ENCODE assay signal across 13 cellular contexts in the genomic region with DNA sequence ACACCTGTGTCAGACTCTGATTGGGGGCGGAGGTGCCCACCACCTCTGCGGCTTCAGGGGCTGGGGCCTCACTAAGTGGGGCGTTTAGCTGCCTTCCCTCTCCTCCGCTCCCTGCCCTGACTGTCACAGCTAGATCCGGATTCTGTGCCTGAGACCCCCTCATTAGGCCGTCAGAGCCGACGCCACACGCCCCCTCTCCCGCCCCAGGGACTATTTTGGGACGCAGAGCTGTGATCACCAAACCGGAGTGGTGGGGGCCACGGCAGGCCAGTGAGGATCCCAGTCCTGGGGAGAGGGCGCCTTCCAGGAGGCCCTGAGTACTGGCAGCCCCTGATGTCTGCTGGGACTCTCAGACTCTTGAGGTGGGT. TPM values are rescaled to one million over a fixed set of nuclear protein-coding genes. Genes with fewer than 3 reads are reported as not detected.
DNase-seq lines count a peak whose midpoint lies in the region; ATAC-seq and TF ChIP-seq lines count a peak whose summit lies in the region.
"Had no signal": no experiment of that assay in that cellular context is flagged by ENCODE, and none has a peak within 500 bp of the region (broad histone marks: within the 10 kb centered on the region; RNA-seq: fewer than 3 reads in every experiment).

No MANE protein-coding gene starts in this region.

- no peak for DNase-seq in SK-N-MC (ENCODE audit: low read depth, low spot score)
- DNase-seq in esophagus squamous epithelium (lab: John Stamatoyannopoulos, UW) = no peak
- DNase-seq in NCI-H1417 (lab: John Stamatoyannopoulos, UW) = no peak
- DNase-seq in activated T-cell treated with anti-CD3 and anti-CD28 coated beads, Interleukin-2, amount 50 U/mL, for 72 hours = no peak
- DNase-seq: MG63, NCI-H526, SIG-M5 had no signal

- no peaks in the 10 kb centered on the region for H3K9me3 ChIP-seq in BLaER1 treated with 17β-estradiol and CSF1 and Interleukin-3, amounts not matched to agents 10 nM and 100 nM (replicated peaks in 1 of 11)
- H3K9me3 ChIP-seq in SK-N-MC (ENCODE audit: low read depth, low read length) (no peaks in the 10 kb centered on the region), esophagus squamous epithelium (no peaks in the 10 kb centered on the region)
- H3K9me3 ChIP-seq: MG63, neutrophil had no signal

- peaks cover 5% of the 10 kb centered on the region for H3K4me1 Mint-ChIP-seq in activated T-cell treated with anti-CD3 and anti-CD28 coated beads, Interleukin-2, amount 50 U/mL, for 72 hours (ENCODE audit: low read depth)

- peaks cover 0 to 7% (median 0%) of the 10 kb centered on the region in 11 experiments; a peak in 1 of 22 replicates for H4K20me1 ChIP-seq in BLaER1 treated with 17β-estradiol and CSF1 and Interleukin-3, amounts not matched to agents 10 nM and 100 nM

- no peak overlapping the region for H3K27ac Mint-ChIP-seq in activated T-cell treated with anti-CD3 and anti-CD28 coated beads, Interleukin-2, amount 50 U/mL, for 72 hours
- H3K27ac Mint-ChIP-seq: stimulated activated naive CD8-positive, alpha-beta T cell treated with anti-CD3 and anti-CD28 coated beads, Interleukin-15, Interleukin-2, amounts not matched to agents 100 ng/mL and 50 ng/mL, for 24 hours had no signal

- peak overlapping the region in 10 of 11 experiments; percentile 85 to 99 (median 98); a peak in 21 of 22 replicates for H3K4me2 ChIP-seq in BLaER1 treated with 17β-estradiol and CSF1 and Interleukin-3, amounts not matched to agents 10 nM and 100 nM

- H3K4me3 Mint-ChIP-seq in activated T-cell treated with anti-CD3 and anti-CD28 coated beads, Interleukin-2, amount 50 U/mL, for 72 hours = peak overlapping the region in 1 of 2 donors; percentile 43

- H3K9me3 Mint-ChIP-seq in activated T-cell treated with anti-CD3 and anti-CD28 coated beads, Interleukin-2, amount 50 U/mL, for 72 hours = no peaks in the 10 kb centered on the region
- H3K9me3 Mint-ChIP-seq: stimulated activated naive CD8-positive, alpha-beta T cell treated with anti-CD3 and anti-CD28 coated beads, Interleukin-15, Interleukin-2, amounts not matched to agents 100 ng/mL and 50 ng/mL, for 24 hours had no signal

- peaks cover 0 to 24% (median 4%) of the 10 kb centered on the region in 11 experiments; a peak in 10 of 22 replicates for H3K27me3 ChIP-seq in BLaER1 treated with 17β-estradiol and CSF1 and Interleukin-3, amounts not matched to agents 10 nM and 100 nM
- H3K27me3 ChIP-seq in esophagus squamous epithelium (peaks cover 0 to 59% (median 2%) of the 10 kb centered on the region in 4 donors), rectal smooth muscle tissue (ENCODE audit: control insufficient read depth, insufficient read depth, low read length) (peaks cover 10% of the 10 kb centered on the region)

- TF ChIP-seq CTCF in esophagus squamous epithelium (IDR thresholded peaks at IDR 0.05) = no peak

- peaks cover 30% of the 10 kb centered on the region for H3K27me3 Mint-ChIP-seq in activated T-cell treated with anti-CD3 and anti-CD28 coated beads, Interleukin-2, amount 50 U/mL, for 72 hours (ENCODE audit: low read depth)

- no peaks in the 10 kb centered on the region for H3K36me3 ChIP-seq in BLaER1 treated with 17β-estradiol and CSF1 and Interleukin-3, amounts not matched to agents 10 nM and 100 nM
- H3K36me3 ChIP-seq in SK-N-MC (ENCODE audit: insufficient read depth, low read length) (no peaks in the 10 kb centered on the region), esophagus squamous epithelium (no peaks in the 10 kb centered on the region), rectal smooth muscle tissue (ENCODE audit: control insufficient read depth, insufficient read depth, low read length) (no peaks in the 10 kb centered on the region)
- H3K36me3 ChIP-seq: MG63, neutrophil had no signal

- H3K4me3 ChIP-seq in BLaER1 treated with 17β-estradiol and CSF1 and Interleukin-3, amounts not matched to agents 10 nM and 100 nM = peak overlapping the region in 9 of 10 experiments; percentile 63 to 81 (median 71); a peak in 14 of 20 replicates
- H3K4me3 ChIP-seq in SK-N-MC (peak overlapping the region; percentile 85), esophagus squamous epithelium (peak overlapping the region; percentile 35 to 71 (median 62)), rectal smooth muscle tissue (ENCODE audit: low read length) (no peak overlapping the region)

- intact Hi-C loops in esophagus squamous epithelium (cut with DNase I) = no loop called here

- H3K36me3 Mint-ChIP-seq in activated T-cell treated with anti-CD3 and anti-CD28 coated beads, Interleukin-2, amount 50 U/mL, for 72 hours (ENCODE audit: insufficient read depth in 2 of 2) = no peaks in the 10 kb centered on the region

- no peak for ATAC-seq in GM19035 (IDR thresholded peaks at IDR 0.05; ENCODE audit: unreplicated experiment)
- no peak for ATAC-seq in activated T-cell treated with anti-CD3 and anti-CD28 coated beads, Interleukin-2, amount 50 U/mL, for 72 hours (replicated peaks in 1 of 2)
- no peak for ATAC-seq in HG02759 (IDR thresholded peaks at IDR 0.05; ENCODE audit: unreplicated experiment)

- WGBS in esophagus squamous epithelium, 2 donors = 73 to 80% methylated on average over 1 to 4 of the region's 14 CpGs

- H3K9ac ChIP-seq in BLaER1 treated with 17β-estradiol and CSF1 and Interleukin-3, amounts not matched to agents 10 nM and 100 nM = peak overlapping the region in 9 of 11 experiments; percentile 32 to 89 (median 70); a peak in 13 of 22 replicates
- H3K9ac ChIP-seq in SK-N-MC (ENCODE audit: insufficient read length) (peak overlapping the region; percentile 68), rectal smooth muscle tissue (ENCODE audit: low read length) (no peak overlapping the region)

- TF ChIP-seq POLR2A in esophagus squamous epithelium (IDR thresholded peaks at IDR 0.05) = no peak

- H3K4me1 ChIP-seq in BLaER1 treated with 17β-estradiol and CSF1 and Interleukin-3, amounts not matched to agents 10 nM and 100 nM = peaks cover 13 to 60% (median 40%) of the 10 kb centered on the region in 10 experiments
- peaks cover 8 to 44% (median 13%) of the 10 kb centered on the region in 3 donors for H3K4me1 ChIP-seq in esophagus squamous epithelium
- no peaks in the 10 kb centered on the region for H3K4me1 ChIP-seq in rectal smooth muscle tissue (ENCODE audit: control insufficient read depth, insufficient read depth, low read length)

- peak overlapping the region in 5 of 11 experiments; percentile 40 to 95 (median 80); a peak in 7 of 22 replicates for H3K27ac ChIP-seq in BLaER1 treated with 17β-estradiol and CSF1 and Interleukin-3, amounts not matched to agents 10 nM and 100 nM
- H3K27ac ChIP-seq in SK-N-MC (no peak overlapping the region), esophagus squamous epithelium (peak overlapping the region; percentile 72 to 88 (median 86)), rectal smooth muscle tissue (ENCODE audit: low read depth, low read length) (peak overlapping the region; percentile 12)
- H3K27ac ChIP-seq: neutrophil had no signal

RNA-seq across cellular contexts. Expression of gene KANK3, which starts 0.8 kb away (rescaled TPM):
- total RNA-seq in esophagus squamous epithelium = 1 to 10 TPM; 2.9 to 8.8 (median 4.4) TPM
- 1 to 10 TPM in 1 of 2 donors, under 1 TPM in 1; 0.99 to 1.6 TPM for total RNA-seq in activated T-cell treated with anti-CD3 and anti-CD28 coated beads, Interleukin-2, amount 50 U/mL, for 72 hours

RNA-seq across cellular contexts. Expression of gene RPS28, which starts 21.0 kb away (rescaled TPM):
- total RNA-seq in esophagus squamous epithelium = 100 to 1,000 TPM; 267 to 710 (median 400) TPM
- 1,000 to 10,000 TPM; 2,463 to 2,605 TPM for total RNA-seq in activated T-cell treated with anti-CD3 and anti-CD28 coated beads, Interleukin-2, amount 50 U/mL, for 72 hours

RNA-seq across cellular contexts. Expression of gene NDUFA7, which starts 21.1 kb away (rescaled TPM):
- total RNA-seq in esophagus squamous epithelium = 10 to 100 TPM; 23.8 to 40.6 (median 32.8) TPM
- 10 to 100 TPM; 59.4 to 62.5 TPM for total RNA-seq in activated T-cell treated with anti-CD3 and anti-CD28 coated beads, Interleukin-2, amount 50 U/mL, for 72 hours

RNA-seq across cellular contexts. Expression of gene ANGPTL4, which starts 21.7 kb away (rescaled TPM):
- 10 to 100 TPM; 17.0 to 37.1 (median 19.2) TPM for total RNA-seq in esophagus squamous epithelium
- total RNA-seq in activated T-cell treated with anti-CD3 and anti-CD28 coated beads, Interleukin-2, amount 50 U/mL, for 72 hours = 1 to 10 TPM in 1 of 2 donors, under 1 TPM in 1; 0.89 to 5.0 TPM

RNA-seq across cellular contexts. Expression of gene CD320, which starts 34.1 kb away (rescaled TPM):
- 10 to 100 TPM in 3 of 4 donors, 1 to 10 TPM in 1; 8.7 to 27.0 (median 22.3) TPM for total RNA-seq in esophagus squamous epithelium
- 10 to 100 TPM; 32.0 to 38.9 TPM for total RNA-seq in activated T-cell treated with anti-CD3 and anti-CD28 coated beads, Interleukin-2, amount 50 U/mL, for 72 hours
